ENCODE assay signal across 21 cellular contexts in the genomic region with DNA sequence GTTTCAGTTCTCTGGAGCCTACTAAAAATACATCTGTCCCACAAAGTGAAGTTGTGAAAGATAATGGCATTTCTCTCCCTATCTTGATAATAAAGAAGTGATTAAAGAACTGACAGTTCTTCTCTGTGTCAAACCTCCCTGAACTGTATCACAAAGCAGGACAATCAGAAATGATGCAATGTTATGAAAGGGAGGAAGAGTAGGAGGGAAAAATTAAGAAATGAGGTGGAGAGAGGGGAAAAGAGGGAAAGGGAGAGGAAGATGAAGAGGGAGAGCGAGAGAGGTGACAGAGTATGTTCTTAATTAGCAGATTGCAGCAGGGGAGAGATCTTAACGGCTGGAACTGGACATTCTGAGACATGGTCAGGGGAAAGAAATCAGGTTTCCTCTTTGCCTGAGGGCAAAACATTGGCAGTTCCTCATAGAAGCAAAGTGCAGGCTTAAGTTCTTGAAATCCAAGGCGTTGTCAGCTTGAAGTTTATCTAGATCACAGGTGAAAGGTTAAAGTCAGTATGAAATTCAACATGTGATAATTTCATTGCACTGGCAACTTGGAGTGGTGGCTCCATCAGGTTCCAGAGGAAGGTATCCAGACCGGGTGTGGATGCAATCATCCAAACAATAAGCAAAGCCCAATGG.
"Had no signal": no experiment of that assay in that cellular context is flagged by ENCODE, and none has a peak within 500 bp of the region (broad histone marks: within the 10 kb centered on the region; RNA-seq: fewer than 3 reads in every experiment).

No MANE protein-coding gene starts in this region.

- ATAC-seq: activated CD4-positive, CD25-positive, alpha-beta regulatory T cell treated with anti-CD3 and anti-CD28 coated beads, Interleukin-2, amount 50 U/mL, for 24 hours; activated naive CD8-positive, alpha-beta T cell treated with anti-CD3 and anti-CD28 coated beads, Interleukin-2, amount 50 U/mL, for 24 hours; gastrocnemius medialis; left lung had no signal

- H3K36me3 ChIP-seq: ascending aorta, gastrocnemius medialis, left lung, thyroid gland had no signal

- H3K9me3 ChIP-seq: ascending aorta, gastrocnemius medialis, left lung, thyroid gland had no signal

- H3K4me3 ChIP-seq: ascending aorta, coronary artery, gastrocnemius medialis, left lung, thyroid gland had no signal

- H3K27ac ChIP-seq: ascending aorta, coronary artery, gastrocnemius medialis, left lung, thyroid gland had no signal

- DNase-seq: activated CD4-positive, alpha-beta T cell treated with anti-CD3 and anti-CD28 coated beads, Interleukin-2, amount 50 U/mL, for 1 hour; activated CD8-positive, alpha-beta memory T cell treated with anti-CD3 and anti-CD28 coated beads, Interleukin-2, amount 50 U/mL, for 48 hours; activated effector memory CD4-positive, alpha-beta T cell treated with Interleukin-2 at 50 U/mL for 16 hours; activated naive CD4-positive, alpha-beta T cell treated with anti-CD3 and anti-CD28 coated beads, Interleukin-2, amount 10 ng/mL, durations not matched to agents 7 days and 5 days; activated naive CD8-positive, alpha-beta T cell treated with anti-CD3 and anti-CD28 coated beads, Interleukin-2, amount 50 U/mL, for 24 hours; activated T-cell treated with anti-CD3 and anti-CD28 coated beads, Interleukin-2, amount 50 U/mL, for 48 hours; gastrocnemius medialis; head of caudate nucleus; kidney; left lung; midbrain; retina; stimulated activated CD4-positive, alpha-beta T cell treated with anti-CD3 and anti-CD28 coated beads, Interleukin-12 subunit alpha, Interleukin-12 subunit beta, amount 100 ng/mL, for 4 hours; stimulated activated CD4-positive, alpha-beta T cell treated with anti-CD3 and anti-CD28 coated beads, Interleukin-1b, Interleukin-23, amount 100 ng/mL, for 48 hours; stimulated activated CD8-positive, alpha-beta memory T cell treated with anti-CD3 and anti-CD28 coated beads, Interleukin-4, amount 100 ng/mL, for 48 hours; stimulated activated naive CD4-positive, alpha-beta T cell treated with Interleukin-2 at 50 U/mL for 16 hours; T-helper 9 cell; thyroid gland had no signal

- H3K4me1 ChIP-seq: ascending aorta, gastrocnemius medialis, left lung, thyroid gland had no signal

- H3K27me3 ChIP-seq: ascending aorta, gastrocnemius medialis, left lung, thyroid gland had no signal
